ENCODE assay signal across 22 cellular contexts in genomic region chr1:116393015-116393414, GRCh38. TPM values are rescaled to one million over a fixed set of nuclear protein-coding genes. Genes with fewer than 3 reads are reported as not detected.
DNase-seq lines count a peak whose midpoint lies in the region; ATAC-seq, FAIRE-seq and TF ChIP-seq lines count a peak whose summit lies in the region.
"Had no signal": no experiment of that assay in that cellular context is flagged by ENCODE, and none has a peak within 500 bp of the region (broad histone marks: within the 10 kb centered on the region; RNA-seq: fewer than 3 reads in every experiment).

No MANE protein-coding gene starts in this region.

- H3K4me3 Mint-ChIP-seq in CD4-positive, alpha-beta T cell, result no peak overlapping the region
- H3K4me3 Mint-ChIP-seq in Calu3 (ENCODE audit: low read depth, unreplicated experiment), result no peak overlapping the region
- H3K4me3 Mint-ChIP-seq in activated naive CD8-positive, alpha-beta T cell, result no peak overlapping the region
- H3K4me3 Mint-ChIP-seq: mesothelial cell of epicardium had no signal

- no peak overlapping the region for H3K23ac ChIP-seq in mesendoderm (ENCODE audit: low read length)

- DNase-seq in CD4-positive, alpha-beta T cell, result no peak
- DNase-seq in Calu3, result no peak
- peak; percentile 41 for DNase-seq in lower lobe of right lung
- no peak for DNase-seq in NCI-H446 treated with DMSO at 0.1 percent for 48 hours (lab: John Stamatoyannopoulos, UW)
- no peak for DNase-seq in mesendoderm
- no peak for DNase-seq in stimulated activated CD4-positive, alpha-beta T cell treated with anti-CD3 and anti-CD28 coated beads, Interleukin-15, amount 100 ng/mL, for 24 hours
- DNase-seq in pancreas, result no peak
- DNase-seq: activated CD4-positive, alpha-beta T cell treated with anti-CD3 and anti-CD28 coated beads, Interleukin-2, amount 50 U/mL, for 48 hours; activated T-cell treated with anti-CD3 and anti-CD28 coated beads, Interleukin-2, amount 50 U/mL, for 1 hour; adrenal gland; AML-193; foreskin keratinocyte; H7; MM.1S; NCI-H146; NCI-H774; stimulated activated CD4-positive, alpha-beta T cell treated with anti-CD3 and anti-CD28 coated beads, Interleukin-4, amount 100 ng/mL, for 24 hours; SW 1271 had no signal

- no peaks in the 10 kb centered on the region for H3K27me3 Mint-ChIP-seq in CD4-positive, alpha-beta T cell
- H3K27me3 Mint-ChIP-seq in Calu3 (ENCODE audit: unreplicated experiment), result no peaks in the 10 kb centered on the region
- H3K27me3 Mint-ChIP-seq in activated naive CD8-positive, alpha-beta T cell, result no peaks in the 10 kb centered on the region

- no peaks in the 10 kb centered on the region for H3K27me3 ChIP-seq in CD4-positive, alpha-beta T cell (ENCODE audit: control insufficient read depth, insufficient read depth, low read length)
- no peaks in the 10 kb centered on the region for H3K27me3 ChIP-seq in lower lobe of right lung (ENCODE audit: low read depth)
- H3K27me3 ChIP-seq in mesendoderm (ENCODE audit: insufficient read depth, low read length, poor library complexity), result no peaks in the 10 kb centered on the region
- H3K27me3 ChIP-seq in pancreas, result no peaks in the 10 kb centered on the region
- H3K27me3 ChIP-seq: adrenal gland, foreskin keratinocyte had no signal

- no CpG with 5 or more reads among the region's 2 CpGs for WGBS in mesendoderm (ENCODE audit: extremely low coverage, insufficient coverage, low lambda C conversion rate)
- 82 to 88% methylated on average over 2 of the region's 2 CpGs for WGBS in pancreas, 2 donors

- no peak overlapping the region for H4K5ac ChIP-seq in mesendoderm (ENCODE audit: low read length)

- CTCF ChIA-PET in CD4-positive, alpha-beta T cell (lab: Charles Lee), result interaction anchor here (0.6 kb wide), 1 partner anchor 89 kb away, joined by 4 read pairs; no protein-coding TSS in a partner anchor
- CTCF ChIA-PET in Calu3 (lab: Charles Lee), result no interaction called here

- H3K79me2 ChIP-seq in mesendoderm (ENCODE audit: control insufficient read depth, insufficient read depth, low read length), result no peaks in the 10 kb centered on the region

- H3K18ac ChIP-seq in mesendoderm (ENCODE audit: low read length), result no peak overlapping the region

- POLR2A ChIA-PET in CD4-positive, alpha-beta T cell (lab: Charles Lee), result interaction anchor here (1.2 to 1.4 kb wide), 2 partner anchors 9 to 67 kb away, joined by 4 read pairs; no protein-coding TSS in a partner anchor

- H3K79me1 ChIP-seq in mesendoderm (ENCODE audit: low read length), result peaks cover 4% of the 10 kb centered on the region

- peak overlapping the region; percentile 37 for H3K27ac Mint-ChIP-seq in CD4-positive, alpha-beta T cell
- H3K27ac Mint-ChIP-seq in Calu3 (ENCODE audit: unreplicated experiment), result peak overlapping the region; percentile 54
- peak overlapping the region; percentile 78 for H3K27ac Mint-ChIP-seq in activated naive CD8-positive, alpha-beta T cell
- H3K27ac Mint-ChIP-seq: mesothelial cell of epicardium had no signal

- FAIRE-seq in pancreas (lab: Jason Lieb, UNC), result no peak

- H3K9me3 ChIP-seq in CD4-positive, alpha-beta T cell (ENCODE audit: control insufficient read depth, low read length), result no peaks in the 10 kb centered on the region
- no peaks in the 10 kb centered on the region for H3K9me3 ChIP-seq in lower lobe of right lung
- H3K9me3 ChIP-seq in pancreas, result no peaks in the 10 kb centered on the region
- H3K9me3 ChIP-seq: adrenal gland had no signal

- no peak overlapping the region for H2AK5ac ChIP-seq in mesendoderm (ENCODE audit: low read length)

- peaks cover 44% of the 10 kb centered on the region for H3K4me1 Mint-ChIP-seq in CD4-positive, alpha-beta T cell (ENCODE audit: low read depth)
- peaks cover 7% of the 10 kb centered on the region for H3K4me1 Mint-ChIP-seq in Calu3 (ENCODE audit: low read depth, unreplicated experiment)
- H3K4me1 Mint-ChIP-seq in activated naive CD8-positive, alpha-beta T cell (ENCODE audit: low read depth), result peaks cover 42% of the 10 kb centered on the region
- H3K4me1 Mint-ChIP-seq: mesothelial cell of epicardium had no signal

- H2BK5ac ChIP-seq in mesendoderm (ENCODE audit: low read length), result no peak overlapping the region

- H3K4me1 ChIP-seq in lower lobe of right lung (peaks cover 45% of the 10 kb centered on the region), mesendoderm (ENCODE audit: control insufficient read depth, low read depth, low read length) (no peaks in the 10 kb centered on the region), pancreas (peaks cover 9 to 25% (median 25%) of the 10 kb centered on the region in 3 donors)
- H3K4me1 ChIP-seq: adrenal gland had no signal

- H3K27ac ChIP-seq in CD4-positive, alpha-beta T cell (ENCODE audit: low read depth, low read length), result no peak overlapping the region
- H3K27ac ChIP-seq in lower lobe of right lung, result peak overlapping the region; percentile 34
- H3K27ac ChIP-seq in mesendoderm (ENCODE audit: low read depth, low read length), result no peak overlapping the region
- peak overlapping the region in 1 of 4 donors; percentile 18 for H3K27ac ChIP-seq in pancreas
- H3K27ac ChIP-seq: adrenal gland, foreskin keratinocyte had no signal

- H3K36me3 ChIP-seq in lower lobe of right lung, result peaks cover 100% of the 10 kb centered on the region
- peaks cover 48% of the 10 kb centered on the region for H3K36me3 ChIP-seq in mesendoderm (ENCODE audit: control insufficient read depth, insufficient read depth, low read length)
- peaks cover 21 to 100% (median 86%) of the 10 kb centered on the region in 3 donors for H3K36me3 ChIP-seq in pancreas

- H2BK15ac ChIP-seq in mesendoderm (replicated peaks; ENCODE audit: low read depth), result no peak overlapping the region

- H3K4me2 ChIP-seq in mesendoderm (ENCODE audit: low read length), result no peak overlapping the region
- H3K4me2 ChIP-seq: smooth muscle cell had no signal

- H3K36me3 Mint-ChIP-seq in CD4-positive, alpha-beta T cell (ENCODE audit: low read depth), result peaks cover 100% of the 10 kb centered on the region
- peaks cover 82% of the 10 kb centered on the region for H3K36me3 Mint-ChIP-seq in Calu3 (ENCODE audit: insufficient read depth, unreplicated experiment)
- peaks cover 17% of the 10 kb centered on the region for H3K36me3 Mint-ChIP-seq in activated naive CD8-positive, alpha-beta T cell

- BruUV-seq in Calu3 (replicated peaks; lab: Mats Ljungman, UMichigan), result no TSS peak

- H3K4ac ChIP-seq in mesendoderm (ENCODE audit: low read depth, low read length), result no peak overlapping the region

- H3K9me3 Mint-ChIP-seq in CD4-positive, alpha-beta T cell, result no peaks in the 10 kb centered on the region
- no peaks in the 10 kb centered on the region for H3K9me3 Mint-ChIP-seq in Calu3 (ENCODE audit: low read depth, unreplicated experiment)
- no peaks in the 10 kb centered on the region for H3K9me3 Mint-ChIP-seq in activated naive CD8-positive, alpha-beta T cell (ENCODE audit: low read depth)
- H3K9me3 Mint-ChIP-seq: mesothelial cell of epicardium had no signal

- H3K4me3 ChIP-seq in lower lobe of right lung, result no peak overlapping the region
- no peak overlapping the region for H3K4me3 ChIP-seq in mesendoderm (ENCODE audit: low read length)
- no peak overlapping the region for H3K4me3 ChIP-seq in pancreas
- H3K4me3 ChIP-seq: adrenal gland, smooth muscle cell had no signal

- intact Hi-C loops in CD4-positive, alpha-beta T cell (cut with DNase I, micrococcal nuclease), result loop anchor here in 1 of 2 experiments (5.0 kb wide), 1 partner anchor 161 kb away; no protein-coding TSS in a partner anchor
- intact Hi-C loops in Calu3 (cut with micrococcal nuclease; ENCODE audit: unreplicated experiment), result no loop called here
- intact Hi-C loops in lower lobe of right lung (cut with DNase I), result no loop called here
- intact Hi-C loops in pancreas (cut with DNase I), result no loop called here

- no peak overlapping the region for H4K8ac ChIP-seq in mesendoderm (ENCODE audit: low read depth, low read length)

- H3K9ac ChIP-seq in mesendoderm (ENCODE audit: low read length), result no peak overlapping the region

- no peak for TF ChIP-seq CTCF in CD4-positive, alpha-beta T cell (IDR thresholded peaks at IDR 0.05)
- no peak for TF ChIP-seq CTCF in Calu3 (IDR thresholded peaks at IDR 0.05; ENCODE audit: unreplicated experiment)
- no peak for TF ChIP-seq CTCF in lower lobe of right lung (IDR thresholded peaks at IDR 0.05)
- no peak for TF ChIP-seq CTCF in pancreas (IDR thresholded peaks at IDR 0.05)

- no peak overlapping the region for H3K56ac ChIP-seq in mesendoderm (ENCODE audit: low read length)

- no peak for ATAC-seq in CD4-positive, alpha-beta T cell (ENCODE audit: poor library complexity)
- ATAC-seq in lower lobe of right lung (no peak), pancreas (no peak)
- ATAC-seq: foreskin keratinocyte, Right ventricle myocardium inferior had no signal

- no peak overlapping the region for H2BK120ac ChIP-seq in mesendoderm (ENCODE audit: low read depth, low read length)

RNA-seq across cellular contexts. Expression of gene ATP1A1, which starts 20.0 kb away (rescaled TPM):
- 100 to 1,000 TPM; 251 to 262 TPM for total RNA-seq in CD4-positive, alpha-beta T cell
- total RNA-seq in Calu3 (2022), result 457 and 484 TPM in 2 replicates
- total RNA-seq in lower lobe of right lung, result 518 TPM
- 182 TPM for polyA plus RNA-seq in mesendoderm (2013, experiment 1 of 2)
- 180 TPM for polyA plus RNA-seq in mesendoderm (2013, experiment 2 of 2)
- 100 to 1,000 TPM; 338 to 735 (median 584) TPM for total RNA-seq in pancreas
- 100 to 1,000 TPM; 226 to 459 TPM for polyA plus RNA-seq in pancreas
